Comparison of ENCODE assay signal across 8 cellular contexts in the genomic region with DNA sequence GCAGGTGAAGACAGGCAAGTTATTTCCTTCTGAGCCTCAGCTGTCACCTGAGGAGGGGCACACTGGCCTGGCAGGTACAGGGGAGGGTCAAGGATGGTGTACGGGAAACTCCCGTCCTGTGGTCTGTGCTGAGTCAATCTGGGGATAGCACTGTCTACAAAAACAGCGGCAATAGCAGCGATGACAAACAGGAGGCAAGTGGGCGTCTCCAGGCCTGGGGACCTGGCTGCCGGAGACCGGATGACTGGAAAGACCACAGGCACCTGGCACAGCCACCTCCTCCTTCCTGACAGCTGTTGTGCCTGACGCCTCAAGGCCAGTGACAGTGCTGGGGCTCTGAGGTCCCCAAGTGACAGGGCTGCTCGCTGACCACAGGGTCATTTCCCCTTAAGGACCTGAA.
DNase-seq lines count a peak whose midpoint lies in the region; ATAC-seq lines count a peak whose summit lies in the region.

No MANE protein-coding gene starts in this region.

- peak; percentile 51 to 68 for DNase-seq in activated T-cell treated with anti-CD3 and anti-CD28 coated beads, Interleukin-2, amount 50 U/mL, for 48 hours
- DNase-seq in activated T-cell treated with anti-CD3 and anti-CD28 coated beads for 4 hours (no peak), SHP77 treated with DMSO at 0.1 percent for 48 hours (lab: John Stamatoyannopoulos, UW) (peak; percentile 1), NAMALWA (ENCODE audit: low spot score) (no peak), NCI-H2029 (lab: John Stamatoyannopoulos, UW) (no peak), NCI-H1092 (lab: John Stamatoyannopoulos, UW) (no peak)
- DNase-seq in stimulated activated CD8-positive, alpha-beta memory T cell treated with anti-CD3 and anti-CD28 coated beads, Interleukin-4, amount 100 ng/mL, for 48 hours = peak; percentile 67

- peak; percentile 89 for ATAC-seq in HG02852 (IDR thresholded peaks at IDR 0.05; ENCODE audit: unreplicated experiment)

Comparison
In these comparisons a context has a peak if more than half of its experiments do, and no peak if none do; other contexts are left out.
1. DNase-seq: peak in activated T-cell treated with anti-CD3 and anti-CD28 coated beads, Interleukin-2, amount 50 U/mL, for 48 hours (2 of 2), SHP77 treated with DMSO at 0.1 percent for 48 hours (single experiment) and stimulated activated CD8-positive, alpha-beta memory T cell treated with anti-CD3 and anti-CD28 coated beads, Interleukin-4, amount 100 ng/mL, for 48 hours (single experiment); none in activated T-cell treated with anti-CD3 and anti-CD28 coated beads for 4 hours (single experiment), NAMALWA (single experiment), NCI-H2029 (single experiment) and NCI-H1092 (single experiment).